Comparison of ENCODE assay signal across 2 cellular contexts in the genomic region with DNA sequence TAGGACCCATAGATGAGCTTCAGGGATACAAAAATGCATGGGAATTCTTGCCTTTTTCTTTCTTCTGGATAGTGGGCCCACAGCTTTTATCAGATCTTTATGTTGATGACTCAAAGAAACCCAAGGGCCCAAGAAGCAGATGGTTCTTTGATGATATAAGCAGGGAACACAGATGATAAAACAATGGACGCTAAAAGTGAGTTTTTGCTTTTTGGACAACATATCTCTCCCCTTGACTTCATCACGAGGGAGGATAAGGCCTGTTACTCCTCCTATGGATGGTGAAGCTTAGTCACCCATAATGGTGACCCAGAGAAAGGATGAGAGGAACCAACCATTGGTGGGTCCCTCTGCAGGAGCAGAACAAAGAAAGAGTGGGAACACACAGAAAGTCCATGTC.
TF ChIP-seq lines count a peak whose summit lies in the region.

No MANE protein-coding gene starts in this region.

TF ChIP-seq in HEK293, 187 proteins besides CTCF, POLR2A, EP300 and RAD21:
- TF ChIP-seq SALL2 (tag by site-specific recombination; IDR thresholded peaks at IDR 0.05; ENCODE audit: borderline replicate concordance) (no peak), ZNF510 (tag by site-specific recombination; IDR thresholded peaks at IDR 0.05; ENCODE audit: insufficient replicate concordance) (no peak)
- TF ChIP-seq, protein P1, sequence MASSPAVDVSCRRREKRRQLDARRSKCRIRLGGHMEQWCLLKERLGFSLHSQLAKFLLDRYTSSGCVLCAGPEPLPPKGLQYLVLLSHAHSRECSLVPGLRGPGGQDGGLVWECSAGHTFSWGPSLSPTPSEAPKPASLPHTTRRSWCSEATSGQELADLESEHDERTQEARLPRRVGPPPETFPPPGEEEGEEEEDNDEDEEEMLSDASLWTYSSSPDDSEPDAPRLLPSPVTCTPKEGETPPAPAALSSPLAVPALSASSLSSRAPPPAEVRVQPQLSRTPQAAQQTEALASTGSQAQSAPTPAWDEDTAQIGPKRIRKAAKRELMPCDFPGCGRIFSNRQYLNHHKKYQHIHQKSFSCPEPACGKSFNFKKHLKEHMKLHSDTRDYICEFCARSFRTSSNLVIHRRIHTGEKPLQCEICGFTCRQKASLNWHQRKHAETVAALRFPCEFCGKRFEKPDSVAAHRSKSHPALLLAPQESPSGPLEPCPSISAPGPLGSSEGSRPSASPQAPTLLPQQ (tag by site-specific recombination; IDR thresholded peaks at IDR 0.05) = 0 out of 2 replicates have a peak, but pooled peaks have one; percentile 31

TF ChIP-seq in K562, 482 proteins besides CTCF, POLR2A, EP300 and RAD21 (continues in another document):
- TF ChIP-seq THRAP3 (IDR thresholded peaks at IDR 0.05; ENCODE audit: borderline replicate concordance) = no peak
- TF ChIP-seq NCOA1 (IDR thresholded peaks at IDR 0.05; ENCODE audit: low read depth) = peak; percentile 63; the same call in 1 of the 2 replicates
- no peak for TF ChIP-seq MYC (IDR thresholded peaks at IDR 0.05; ENCODE audit: low read depth, low read length)
- no peak for TF ChIP-seq MYC (CRISPR knock-in tag; IDR thresholded peaks at IDR 0.05; ENCODE audit: borderline replicate concordance, low read depth)
- TF ChIP-seq SMARCE1 (IDR thresholded peaks at IDR 0.05) = peak; percentile 94
- TF ChIP-seq, protein P2, sequence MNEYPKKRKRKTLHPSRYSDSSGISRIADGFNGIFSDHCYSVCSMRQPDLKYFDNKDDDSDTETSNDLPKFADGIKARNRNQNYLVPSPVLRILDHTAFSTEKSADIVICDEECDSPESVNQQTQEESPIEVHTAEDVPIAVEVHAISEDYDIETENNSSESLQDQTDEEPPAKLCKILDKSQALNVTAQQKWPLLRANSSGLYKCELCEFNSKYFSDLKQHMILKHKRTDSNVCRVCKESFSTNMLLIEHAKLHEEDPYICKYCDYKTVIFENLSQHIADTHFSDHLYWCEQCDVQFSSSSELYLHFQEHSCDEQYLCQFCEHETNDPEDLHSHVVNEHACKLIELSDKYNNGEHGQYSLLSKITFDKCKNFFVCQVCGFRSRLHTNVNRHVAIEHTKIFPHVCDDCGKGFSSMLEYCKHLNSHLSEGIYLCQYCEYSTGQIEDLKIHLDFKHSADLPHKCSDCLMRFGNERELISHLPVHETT (CRISPR knock-in tag; conservative IDR thresholded peaks at IDR 0.05 in 1 of 2, IDR thresholded peaks at IDR 0.05 in 1 of 2) = peak in 1 of 2 experiments; percentile 57; a peak in 1 of 4 replicates
- TF ChIP-seq ETV6 (IDR thresholded peaks at IDR 0.05; ENCODE audit: borderline replicate concordance in 1 of 2, low read depth in 2 of 2, low read length in 1 of 2) = no peak
- no peak for TF ChIP-seq ETV6 (CRISPR knock-in tag; IDR thresholded peaks at IDR 0.05; ENCODE audit: borderline replicate concordance)
- no peak for TF ChIP-seq ZNF282 (CRISPR knock-in tag; IDR thresholded peaks at IDR 0.05)
- TF ChIP-seq, protein P3, sequence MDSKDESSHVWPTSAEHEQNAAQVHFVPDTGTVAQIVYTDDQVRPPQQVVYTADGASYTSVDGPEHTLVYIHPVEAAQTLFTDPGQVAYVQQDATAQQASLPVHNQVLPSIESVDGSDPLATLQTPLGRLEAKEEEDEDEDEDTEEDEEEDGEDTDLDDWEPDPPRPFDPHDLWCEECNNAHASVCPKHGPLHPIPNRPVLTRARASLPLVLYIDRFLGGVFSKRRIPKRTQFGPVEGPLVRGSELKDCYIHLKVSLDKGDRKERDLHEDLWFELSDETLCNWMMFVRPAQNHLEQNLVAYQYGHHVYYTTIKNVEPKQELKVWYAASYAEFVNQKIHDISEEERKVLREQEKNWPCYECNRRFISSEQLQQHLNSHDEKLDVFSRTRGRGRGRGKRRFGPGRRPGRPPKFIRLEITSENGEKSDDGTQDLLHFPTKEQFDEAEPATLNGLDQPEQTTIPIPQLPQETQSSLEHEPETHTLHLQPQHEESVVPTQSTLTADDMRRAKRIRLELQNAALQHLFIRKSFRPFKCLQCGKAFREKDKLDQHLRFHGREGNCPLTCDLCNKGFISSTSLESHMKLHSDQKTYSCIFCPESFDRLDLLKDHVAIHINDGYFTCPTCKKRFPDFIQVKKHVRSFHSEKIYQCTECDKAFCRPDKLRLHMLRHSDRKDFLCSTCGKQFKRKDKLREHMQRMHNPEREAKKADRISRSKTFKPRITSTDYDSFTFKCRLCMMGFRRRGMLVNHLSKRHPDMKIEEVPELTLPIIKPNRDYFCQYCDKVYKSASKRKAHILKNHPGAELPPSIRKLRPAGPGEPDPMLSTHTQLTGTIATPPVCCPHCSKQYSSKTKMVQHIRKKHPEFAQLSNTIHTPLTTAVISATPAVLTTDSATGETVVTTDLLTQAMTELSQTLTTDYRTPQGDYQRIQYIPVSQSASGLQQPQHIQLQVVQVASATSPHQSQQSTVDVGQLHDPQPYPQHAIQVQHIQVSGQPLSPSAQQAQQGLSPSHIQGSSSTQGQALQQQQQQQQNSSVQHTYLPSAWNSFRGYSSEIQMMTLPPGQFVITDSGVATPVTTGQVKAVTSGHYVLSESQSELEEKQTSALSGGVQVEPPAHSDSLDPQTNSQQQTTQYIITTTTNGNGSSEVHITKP (IDR thresholded peaks at IDR 0.05; ENCODE audit: partially characterized antibody) = peak; percentile 57
- TF ChIP-seq CREM (IDR thresholded peaks at IDR 0.05; ENCODE audit: low read depth) = peak; percentile 68; the same call in 1 of the 2 replicates
- 0 out of 2 replicates have a peak, but pooled peaks have one; percentile 26 for TF ChIP-seq MTA1 (IDR thresholded peaks at IDR 0.05; ENCODE audit: borderline replicate concordance)
- TF ChIP-seq RFX5 (IDR thresholded peaks at IDR 0.05; ENCODE audit: low read depth, low read length) = no peak
- peak; percentile 73 for TF ChIP-seq FOXM1 (IDR thresholded peaks at IDR 0.05; ENCODE audit: low read depth)
- TF ChIP-seq FOXM1 (CRISPR knock-in tag; IDR thresholded peaks at IDR 0.05; ENCODE audit: low read depth) = no peak
- TF ChIP-seq LCOR (CRISPR knock-in tag; IDR thresholded peaks at IDR 0.05) = peak; percentile 94
- no peak for TF ChIP-seq ZNF224 (CRISPR knock-in tag; IDR thresholded peaks at IDR 0.05)
- TF ChIP-seq KLF16 (IDR thresholded peaks at IDR 0.05) = peak; percentile 76; the same call in 1 of the 2 replicates
- peak; percentile 46; the same call in 1 of the 2 replicates for TF ChIP-seq ZFX (CRISPR knock-in tag; IDR thresholded peaks at IDR 0.05)
- no peak for TF ChIP-seq XRCC3 (IDR thresholded peaks at IDR 0.05)
- TF ChIP-seq, protein P4, sequence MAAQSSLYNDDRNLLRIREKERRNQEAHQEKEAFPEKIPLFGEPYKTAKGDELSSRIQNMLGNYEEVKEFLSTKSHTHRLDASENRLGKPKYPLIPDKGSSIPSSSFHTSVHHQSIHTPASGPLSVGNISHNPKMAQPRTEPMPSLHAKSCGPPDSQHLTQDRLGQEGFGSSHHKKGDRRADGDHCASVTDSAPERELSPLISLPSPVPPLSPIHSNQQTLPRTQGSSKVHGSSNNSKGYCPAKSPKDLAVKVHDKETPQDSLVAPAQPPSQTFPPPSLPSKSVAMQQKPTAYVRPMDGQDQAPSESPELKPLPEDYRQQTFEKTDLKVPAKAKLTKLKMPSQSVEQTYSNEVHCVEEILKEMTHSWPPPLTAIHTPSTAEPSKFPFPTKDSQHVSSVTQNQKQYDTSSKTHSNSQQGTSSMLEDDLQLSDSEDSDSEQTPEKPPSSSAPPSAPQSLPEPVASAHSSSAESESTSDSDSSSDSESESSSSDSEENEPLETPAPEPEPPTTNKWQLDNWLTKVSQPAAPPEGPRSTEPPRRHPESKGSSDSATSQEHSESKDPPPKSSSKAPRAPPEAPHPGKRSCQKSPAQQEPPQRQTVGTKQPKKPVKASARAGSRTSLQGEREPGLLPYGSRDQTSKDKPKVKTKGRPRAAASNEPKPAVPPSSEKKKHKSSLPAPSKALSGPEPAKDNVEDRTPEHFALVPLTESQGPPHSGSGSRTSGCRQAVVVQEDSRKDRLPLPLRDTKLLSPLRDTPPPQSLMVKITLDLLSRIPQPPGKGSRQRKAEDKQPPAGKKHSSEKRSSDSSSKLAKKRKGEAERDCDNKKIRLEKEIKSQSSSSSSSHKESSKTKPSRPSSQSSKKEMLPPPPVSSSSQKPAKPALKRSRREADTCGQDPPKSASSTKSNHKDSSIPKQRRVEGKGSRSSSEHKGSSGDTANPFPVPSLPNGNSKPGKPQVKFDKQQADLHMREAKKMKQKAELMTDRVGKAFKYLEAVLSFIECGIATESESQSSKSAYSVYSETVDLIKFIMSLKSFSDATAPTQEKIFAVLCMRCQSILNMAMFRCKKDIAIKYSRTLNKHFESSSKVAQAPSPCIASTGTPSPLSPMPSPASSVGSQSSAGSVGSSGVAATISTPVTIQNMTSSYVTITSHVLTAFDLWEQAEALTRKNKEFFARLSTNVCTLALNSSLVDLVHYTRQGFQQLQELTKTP (IDR thresholded peaks at IDR 0.05; ENCODE audit: low read depth in 1 of 2, partially characterized antibody in 2 of 2) = peak in 1 of 2 experiments; percentile 40
- no peak for TF ChIP-seq GTF2A2 (tag; IDR thresholded peaks at IDR 0.05)
- 0 out of 2 replicates have a peak, but pooled peaks have one; percentile 46 for TF ChIP-seq MYNN (IDR thresholded peaks at IDR 0.05)
- TF ChIP-seq MYNN (CRISPR knock-in tag; IDR thresholded peaks at IDR 0.05) = no peak
- TF ChIP-seq RCOR1 (IDR thresholded peaks at IDR 0.05; ENCODE audit: borderline replicate concordance in 1 of 2, low read depth in 2 of 2, low read length in 2 of 2) = peak in 1 of 2 experiments; percentile 54; a peak in 1 of 4 replicates
- TF ChIP-seq NCOR1 (IDR thresholded peaks at IDR 0.05) = peak; percentile 79
- TF ChIP-seq, protein P5, sequence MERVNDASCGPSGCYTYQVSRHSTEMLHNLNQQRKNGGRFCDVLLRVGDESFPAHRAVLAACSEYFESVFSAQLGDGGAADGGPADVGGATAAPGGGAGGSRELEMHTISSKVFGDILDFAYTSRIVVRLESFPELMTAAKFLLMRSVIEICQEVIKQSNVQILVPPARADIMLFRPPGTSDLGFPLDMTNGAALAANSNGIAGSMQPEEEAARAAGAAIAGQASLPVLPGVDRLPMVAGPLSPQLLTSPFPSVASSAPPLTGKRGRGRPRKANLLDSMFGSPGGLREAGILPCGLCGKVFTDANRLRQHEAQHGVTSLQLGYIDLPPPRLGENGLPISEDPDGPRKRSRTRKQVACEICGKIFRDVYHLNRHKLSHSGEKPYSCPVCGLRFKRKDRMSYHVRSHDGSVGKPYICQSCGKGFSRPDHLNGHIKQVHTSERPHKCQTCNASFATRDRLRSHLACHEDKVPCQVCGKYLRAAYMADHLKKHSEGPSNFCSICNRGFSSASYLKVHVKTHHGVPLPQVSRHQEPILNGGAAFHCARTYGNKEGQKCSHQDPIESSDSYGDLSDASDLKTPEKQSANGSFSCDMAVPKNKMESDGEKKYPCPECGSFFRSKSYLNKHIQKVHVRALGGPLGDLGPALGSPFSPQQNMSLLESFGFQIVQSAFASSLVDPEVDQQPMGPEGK (CRISPR knock-in tag; IDR thresholded peaks at IDR 0.05; ENCODE audit: borderline replicate concordance) = no peak
- peak; percentile 71 for TF ChIP-seq JUN (IDR thresholded peaks at IDR 0.05; ENCODE audit: borderline replicate concordance, low read depth, low read length)
- TF ChIP-seq JUN (CRISPR knock-in tag; IDR thresholded peaks at IDR 0.05; ENCODE audit: borderline replicate concordance) = no peak
- no peak for TF ChIP-seq E2F3 (CRISPR knock-in tag; IDR thresholded peaks at IDR 0.05)
- TF ChIP-seq, protein P6, sequence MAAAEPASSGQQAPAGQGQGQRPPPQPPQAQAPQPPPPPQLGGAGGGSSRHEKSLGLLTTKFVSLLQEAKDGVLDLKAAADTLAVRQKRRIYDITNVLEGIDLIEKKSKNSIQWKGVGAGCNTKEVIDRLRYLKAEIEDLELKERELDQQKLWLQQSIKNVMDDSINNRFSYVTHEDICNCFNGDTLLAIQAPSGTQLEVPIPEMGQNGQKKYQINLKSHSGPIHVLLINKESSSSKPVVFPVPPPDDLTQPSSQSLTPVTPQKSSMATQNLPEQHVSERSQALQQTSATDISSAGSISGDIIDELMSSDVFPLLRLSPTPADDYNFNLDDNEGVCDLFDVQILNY (CRISPR knock-in tag; IDR thresholded peaks at IDR 0.05) = no peak
- no peak for TF ChIP-seq RUNX1 (IDR thresholded peaks at IDR 0.05; ENCODE audit: low read depth)
- TF ChIP-seq, protein P7, sequence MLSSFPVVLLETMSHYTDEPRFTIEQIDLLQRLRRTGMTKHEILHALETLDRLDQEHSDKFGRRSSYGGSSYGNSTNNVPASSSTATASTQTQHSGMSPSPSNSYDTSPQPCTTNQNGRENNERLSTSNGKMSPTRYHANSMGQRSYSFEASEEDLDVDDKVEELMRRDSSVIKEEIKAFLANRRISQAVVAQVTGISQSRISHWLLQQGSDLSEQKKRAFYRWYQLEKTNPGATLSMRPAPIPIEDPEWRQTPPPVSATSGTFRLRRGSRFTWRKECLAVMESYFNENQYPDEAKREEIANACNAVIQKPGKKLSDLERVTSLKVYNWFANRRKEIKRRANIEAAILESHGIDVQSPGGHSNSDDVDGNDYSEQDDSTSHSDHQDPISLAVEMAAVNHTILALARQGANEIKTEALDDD (IDR thresholded peaks at IDR 0.05) = peak; percentile 81
- no peak for TF ChIP-seq CBX8 (IDR thresholded peaks at IDR 0.05; ENCODE audit: borderline replicate concordance, extremely low read depth, low read depth, low read length, poor library complexity, severe bottlenecking)
- TF ChIP-seq, protein P8, sequence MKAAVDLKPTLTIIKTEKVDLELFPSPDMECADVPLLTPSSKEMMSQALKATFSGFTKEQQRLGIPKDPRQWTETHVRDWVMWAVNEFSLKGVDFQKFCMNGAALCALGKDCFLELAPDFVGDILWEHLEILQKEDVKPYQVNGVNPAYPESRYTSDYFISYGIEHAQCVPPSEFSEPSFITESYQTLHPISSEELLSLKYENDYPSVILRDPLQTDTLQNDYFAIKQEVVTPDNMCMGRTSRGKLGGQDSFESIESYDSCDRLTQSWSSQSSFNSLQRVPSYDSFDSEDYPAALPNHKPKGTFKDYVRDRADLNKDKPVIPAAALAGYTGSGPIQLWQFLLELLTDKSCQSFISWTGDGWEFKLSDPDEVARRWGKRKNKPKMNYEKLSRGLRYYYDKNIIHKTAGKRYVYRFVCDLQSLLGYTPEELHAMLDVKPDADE (conservative IDR thresholded peaks at IDR 0.05; ENCODE audit: control insufficient read depth, low read depth, low read length) = no peak
